Comparison of ENCODE assay signal across 9 cellular contexts in genomic region chr4:48698029-48698901, GRCh38.
DNase-seq lines count a peak whose midpoint lies in the region; ATAC-seq, FAIRE-seq and TF ChIP-seq lines count a peak whose summit lies in the region.
"Had no signal": no experiment of that assay in that cellular context is flagged by ENCODE, and none has a peak within 500 bp of the region (broad histone marks: within the 10 kb centered on the region; RNA-seq: fewer than 3 reads in every experiment).

No MANE protein-coding gene starts in this region.

- no peaks in the 10 kb centered on the region for H3K27me3 ChIP-seq in cardiac muscle cell
- no peaks in the 10 kb centered on the region for H3K27me3 ChIP-seq in sigmoid colon
- no peaks in the 10 kb centered on the region for H3K27me3 ChIP-seq in Karpas-422 (ENCODE audit: low read length)

- TF ChIP-seq POLR2A in H54 (IDR thresholded peaks at IDR 0.05; ENCODE audit: low read depth, low read length) = no peak
- TF ChIP-seq POLR2A in sigmoid colon (IDR thresholded peaks at IDR 0.05) = no peak

- WGBS in sigmoid colon, 2 donors = 34 to 59% methylated on average over 4 of the region's 4 CpGs

- DNase-seq in H54 (ENCODE audit: insufficient read length, low spot score) = no peak
- DNase-seq in cardiac muscle cell (ENCODE audit: low read depth in 1 of 2, low spot score in 1 of 2) = peak; percentile 28 to 95
- peak; percentile 73 for DNase-seq in sigmoid colon
- DNase-seq in activated CD4-positive, alpha-beta memory T cell treated with anti-CD3 and anti-CD28 coated beads for 36 hours = no peak
- DNase-seq in Karpas-422 = no peak
- DNase-seq in COR-L47 (lab: John Stamatoyannopoulos, UW) = no peak
- DNase-seq: activated naive CD8-positive, alpha-beta T cell treated with anti-CD3 and anti-CD28 coated beads, Interleukin-2, amount 10 ng/mL, durations not matched to agents 7 days and 5 days had no signal

- no peak overlapping the region for H3K27ac Mint-ChIP-seq in activated CD4-positive, alpha-beta memory T cell treated with anti-CD3 and anti-CD28 coated beads for 36 hours
- H3K27ac Mint-ChIP-seq: activated naive CD8-positive, alpha-beta T cell treated with anti-CD3 and anti-CD28 coated beads, Interleukin-2, amount 10 ng/mL, durations not matched to agents 7 days and 5 days had no signal

- no peak overlapping the region for H3K9ac ChIP-seq in Karpas-422 (ENCODE audit: low read length)

- H3K36me3 ChIP-seq in cardiac muscle cell = no peaks in the 10 kb centered on the region
- H3K36me3 ChIP-seq in sigmoid colon = no peaks in the 10 kb centered on the region
- H3K36me3 ChIP-seq in Karpas-422 (ENCODE audit: insufficient read depth, low read length) = no peaks in the 10 kb centered on the region

- H3K9me3 Mint-ChIP-seq in activated CD4-positive, alpha-beta memory T cell treated with anti-CD3 and anti-CD28 coated beads for 36 hours = no peaks in the 10 kb centered on the region
- H3K9me3 Mint-ChIP-seq: activated naive CD8-positive, alpha-beta T cell treated with anti-CD3 and anti-CD28 coated beads, Interleukin-2, amount 10 ng/mL, durations not matched to agents 7 days and 5 days had no signal

- H3K27ac ChIP-seq in cardiac muscle cell = peak overlapping the region; percentile 38
- H3K27ac ChIP-seq in sigmoid colon = no peak overlapping the region
- no peak overlapping the region for H3K27ac ChIP-seq in Karpas-422 (ENCODE audit: low read length)

- H3K9me3 ChIP-seq in cardiac muscle cell (ENCODE audit: low read depth) = no peaks in the 10 kb centered on the region
- H3K9me3 ChIP-seq in sigmoid colon = no peaks in the 10 kb centered on the region
- H3K9me3 ChIP-seq in Karpas-422 (ENCODE audit: low read length) = no peaks in the 10 kb centered on the region

- FAIRE-seq in H54 (lab: Jason Lieb, UNC) = peak; percentile 48

- H3K79me2 ChIP-seq in Karpas-422 (ENCODE audit: low read length) = peaks cover 91% of the 10 kb centered on the region

- no peak overlapping the region for H2AFZ ChIP-seq in Karpas-422 (ENCODE audit: low read length)

- POLR2A ChIA-PET in activated CD4-positive, alpha-beta memory T cell treated with anti-CD3 and anti-CD28 coated beads for 36 hours (lab: Charles Lee) = interaction anchor here (1.2 kb wide), 1 partner anchor 81 kb away, joined by 3 read pairs; no protein-coding TSS in a partner anchor

- H3K36me3 Mint-ChIP-seq in activated CD4-positive, alpha-beta memory T cell treated with anti-CD3 and anti-CD28 coated beads for 36 hours = peaks cover 7% of the 10 kb centered on the region

- no peaks in the 10 kb centered on the region for H3K27me3 Mint-ChIP-seq in activated CD4-positive, alpha-beta memory T cell treated with anti-CD3 and anti-CD28 coated beads for 36 hours
- H3K27me3 Mint-ChIP-seq: activated naive CD8-positive, alpha-beta T cell treated with anti-CD3 and anti-CD28 coated beads, Interleukin-2, amount 10 ng/mL, durations not matched to agents 7 days and 5 days had no signal

- TF ChIP-seq EP300 in sigmoid colon (IDR thresholded peaks at IDR 0.05) = no peak

- peaks cover 55% of the 10 kb centered on the region for H3K4me1 Mint-ChIP-seq in activated CD4-positive, alpha-beta memory T cell treated with anti-CD3 and anti-CD28 coated beads for 36 hours (ENCODE audit: low read depth)

- no peaks in the 10 kb centered on the region for H3K9me2 ChIP-seq in Karpas-422 (replicated peaks; ENCODE audit: insufficient read depth, low read length)

- intact Hi-C loops in sigmoid colon (cut with DNase I) = no loop called here
- intact Hi-C loops in activated CD4-positive, alpha-beta memory T cell treated with anti-CD3 and anti-CD28 coated beads for 36 hours (cut with micrococcal nuclease) = no loop called here

- H3K4me1 ChIP-seq in cardiac muscle cell (ENCODE audit: low read depth) (peaks cover 6% of the 10 kb centered on the region), sigmoid colon (peaks cover 0 to 24% (median 16%) of the 10 kb centered on the region in 4 donors), Karpas-422 (ENCODE audit: low read length) (peaks cover 5% of the 10 kb centered on the region; the same call in 1 of the 2 replicates)

- H3K4me3 Mint-ChIP-seq in activated CD4-positive, alpha-beta memory T cell treated with anti-CD3 and anti-CD28 coated beads for 36 hours = no peak overlapping the region
- H3K4me3 Mint-ChIP-seq: activated naive CD8-positive, alpha-beta T cell treated with anti-CD3 and anti-CD28 coated beads, Interleukin-2, amount 10 ng/mL, durations not matched to agents 7 days and 5 days had no signal

- TF ChIP-seq CTCF in cardiac muscle cell (IDR thresholded peaks at IDR 0.05; ENCODE audit: low read depth, low read length) = no peak
- TF ChIP-seq CTCF in sigmoid colon (IDR thresholded peaks at IDR 0.05) = no peak

- H3K4me3 ChIP-seq in cardiac muscle cell (no peak overlapping the region), sigmoid colon (no peak overlapping the region), Karpas-422 (ENCODE audit: low read length) (no peak overlapping the region)

- CTCF ChIA-PET in activated CD4-positive, alpha-beta memory T cell treated with anti-CD3 and anti-CD28 coated beads for 36 hours (lab: Charles Lee) = interaction anchor here (1.5 kb wide), 1 partner anchor 17 kb away, joined by 3 read pairs; no protein-coding TSS in a partner anchor

- no peaks in the 10 kb centered on the region for H4K20me1 ChIP-seq in Karpas-422 (ENCODE audit: insufficient read depth, low read depth, low read length)

- no peak overlapping the region for H3K4me2 ChIP-seq in Karpas-422 (ENCODE audit: low read depth, low read length, poor library complexity, severe bottlenecking)

- ATAC-seq in SK-N-SH treated with all-trans-retinoic acid at 6 μM for 48 hours (peak; percentile 58), HG03045 (IDR thresholded peaks at IDR 0.05; ENCODE audit: unreplicated experiment) (no peak)

TF ChIP-seq in SK-N-SH treated with all-trans-retinoic acid at 6 μM for 48 hours, 23 proteins besides CTCF, POLR2A, EP300 and RAD21:
- TF ChIP-seq OSR1 (CRISPR knock-in tag; IDR thresholded peaks at IDR 0.05) (no peak), ZFP30 (CRISPR knock-in tag; IDR thresholded peaks at IDR 0.05) (no peak), PPARA (CRISPR knock-in tag; IDR thresholded peaks at IDR 0.05; ENCODE audit: borderline replicate concordance) (no peak), ESRRG (CRISPR knock-in tag; IDR thresholded peaks at IDR 0.05) (no peak), TCF4 (CRISPR knock-in tag; IDR thresholded peaks at IDR 0.05; ENCODE audit: borderline replicate concordance) (no peak), ZNF8 (CRISPR knock-in tag; IDR thresholded peaks at IDR 0.05) (no peak)

Comparison
In these comparisons a context has a peak if more than half of its experiments do, and no peak if none do; other contexts are left out.
1. DNase-seq: peak in cardiac muscle cell (2 of 2) and sigmoid colon (single experiment); none in H54 (single experiment), activated CD4-positive, alpha-beta memory T cell treated with anti-CD3 and anti-CD28 coated beads for 36 hours (single experiment), Karpas-422 (single experiment) and COR-L47 (single experiment).